ENCODE assay signal across 21 cellular contexts in genomic region chr6:3369985-3370360, GRCh38.
DNase-seq lines count a peak whose midpoint lies in the region; ATAC-seq, FAIRE-seq and TF ChIP-seq lines count a peak whose summit lies in the region.
"Had no signal": no experiment of that assay in that cellular context is flagged by ENCODE, and none has a peak within 500 bp of the region (broad histone marks: within the 10 kb centered on the region; RNA-seq: fewer than 3 reads in every experiment).

No MANE protein-coding gene starts in this region.

- no peaks in the 10 kb centered on the region for H3K27me3 ChIP-seq in CD4-positive, alpha-beta memory T cell (ENCODE audit: insufficient read depth, low read length)
- no peaks in the 10 kb centered on the region for H3K27me3 ChIP-seq in left lung
- H3K27me3 ChIP-seq in pancreas = no peaks in the 10 kb centered on the region
- no peaks in the 10 kb centered on the region for H3K27me3 ChIP-seq in esophagus muscularis mucosa
- H3K27me3 ChIP-seq: BLaER1 had no signal

- CTCF ChIA-PET in CD4-positive, alpha-beta memory T cell (lab: Charles Lee; ENCODE audit: partially characterized antibody) = interaction anchor here (0.8 to 1.2 kb wide), 3 partner anchors 8 to 41 kb away, joined by 3 to 4 read pairs (median 3); no protein-coding TSS in a partner anchor

- no peaks in the 10 kb centered on the region for H3K9me3 ChIP-seq in CD4-positive, alpha-beta memory T cell (ENCODE audit: control insufficient read depth in 1 of 2, low read length in 2 of 2)
- H3K9me3 ChIP-seq in T-helper 17 cell (ENCODE audit: control insufficient read depth, low read length, poor library complexity, severe bottlenecking) (no peaks in the 10 kb centered on the region), left lung (no peaks in the 10 kb centered on the region), pancreas (no peaks in the 10 kb centered on the region), esophagus muscularis mucosa (no peaks in the 10 kb centered on the region)
- H3K9me3 ChIP-seq: BLaER1 had no signal

- no peak for FAIRE-seq in pancreas (lab: Jason Lieb, UNC)
- FAIRE-seq: K562 had no signal

- H3K27ac Mint-ChIP-seq in CD4-positive, alpha-beta memory T cell = peak overlapping the region; percentile 86 to 98 (median 93)
- peak overlapping the region; percentile 87 for H3K27ac Mint-ChIP-seq in T-helper 17 cell

- no peaks in the 10 kb centered on the region for H3K36me3 Mint-ChIP-seq in CD4-positive, alpha-beta memory T cell
- H3K36me3 Mint-ChIP-seq in T-helper 17 cell (ENCODE audit: low read depth) = peaks cover 2% of the 10 kb centered on the region

- peak overlapping the region in 7 of 8 donors; percentile 38 to 67 (median 63) for H3K4me3 Mint-ChIP-seq in CD4-positive, alpha-beta memory T cell
- peak overlapping the region; percentile 55 for H3K4me3 Mint-ChIP-seq in T-helper 17 cell

- no peak overlapping the region for H3K4me3 ChIP-seq in CD4-positive, alpha-beta memory T cell (ENCODE audit: low read length in 2 of 2)
- no peak overlapping the region for H3K4me3 ChIP-seq in left lung
- H3K4me3 ChIP-seq in pancreas = no peak overlapping the region
- H3K4me3 ChIP-seq in esophagus muscularis mucosa = no peak overlapping the region
- H3K4me3 ChIP-seq: BLaER1, GM23248, K562 had no signal

- POLR2A ChIA-PET in CD4-positive, alpha-beta memory T cell (lab: Charles Lee; ENCODE audit: partially characterized antibody) = interaction anchor here (1.2 to 2.5 kb wide), 2 partner anchors 11 to 14 kb away, joined by 4 to 8 read pairs; no protein-coding TSS in a partner anchor

- TF ChIP-seq EP300 in esophagus muscularis mucosa (IDR thresholded peaks at IDR 0.05) = no peak

- peaks cover 34% of the 10 kb centered on the region for H3K4me1 ChIP-seq in CD4-positive, alpha-beta memory T cell (ENCODE audit: insufficient read depth, low read length)
- H3K4me1 ChIP-seq in left lung (no peaks in the 10 kb centered on the region), pancreas (peaks cover 14 to 30% (median 18%) of the 10 kb centered on the region in 3 donors), esophagus muscularis mucosa (peaks cover 0 to 55% (median 34%) of the 10 kb centered on the region in 4 donors)

- TF ChIP-seq CTCF in left lung (IDR thresholded peaks at IDR 0.05) (no peak), pancreas (IDR thresholded peaks at IDR 0.05) (no peak), esophagus muscularis mucosa (IDR thresholded peaks at IDR 0.05) (no peak)

- no peaks in the 10 kb centered on the region for H3K9me3 Mint-ChIP-seq in CD4-positive, alpha-beta memory T cell

- peaks cover 34 to 58% (median 37%) of the 10 kb centered on the region in 4 donors for H3K4me1 Mint-ChIP-seq in CD4-positive, alpha-beta memory T cell
- H3K4me1 Mint-ChIP-seq in T-helper 17 cell = peaks cover 27% of the 10 kb centered on the region

- TF ChIP-seq POLR2A in esophagus muscularis mucosa (IDR thresholded peaks at IDR 0.05; ENCODE audit: low read depth) = no peak

- no peak for DNase-seq in CD4-positive, alpha-beta memory T cell
- no peak for DNase-seq in T-helper 17 cell
- no peak for DNase-seq in left lung
- no peak for DNase-seq in pancreas
- DNase-seq in T-helper 9 cell = no peak
- DNase-seq in esophagus muscularis mucosa (ENCODE audit: extremely low spot score) = no peak
- DNase-seq: DMS 273 treated with DMSO at 0.1 percent for 48 hours, DND-41, GM23248, NCI-H1417, NCI-H187, NCI-H2107, NCI-H2227 treated with DMSO at 0.1 percent for 48 hours, NCI-H510A treated with DMSO at 0.1 percent for 48 hours, OCI-M1, SHP77 treated with DMSO at 0.1 percent for 48 hours had no signal

- WGBS in pancreas, 2 donors = 67% methylated on average over 5 of the region's 5 CpGs
- 96% methylated on average over 5 of the region's 5 CpGs for WGBS in esophagus muscularis mucosa

- H3K27ac ChIP-seq in CD4-positive, alpha-beta memory T cell (ENCODE audit: low read depth, low read length) = peak overlapping the region; percentile 51
- H3K27ac ChIP-seq in left lung (peak overlapping the region; percentile 24 to 49), pancreas (peak overlapping the region; percentile 51 to 74 (median 65)), esophagus muscularis mucosa (replicated peaks in 1 of 4) (no peak overlapping the region)
- H3K27ac ChIP-seq: BLaER1, GM23248 had no signal

- ATAC-seq in T-helper 17 cell (no peak), left lung (no peak), pancreas (no peak), HG03469 (IDR thresholded peaks at IDR 0.05; ENCODE audit: unreplicated experiment) (no peak)
- ATAC-seq: HCT116, K562, SK-N-SH treated with all-trans-retinoic acid at 6 μM for 48 hours had no signal

- intact Hi-C loops in CD4-positive, alpha-beta memory T cell (cut with micrococcal nuclease) = loop anchor here (1.0 kb wide), 1 partner anchor 14 kb away; no protein-coding TSS in a partner anchor
- intact Hi-C loops in left lung (cut with DNase I) = no loop called here
- intact Hi-C loops in pancreas (cut with DNase I) = no loop called here
- intact Hi-C loops in esophagus muscularis mucosa (cut with DNase I) = no loop called here

- no peaks in the 10 kb centered on the region for H3K36me3 ChIP-seq in CD4-positive, alpha-beta memory T cell (ENCODE audit: insufficient read depth, low read length)
- no peaks in the 10 kb centered on the region for H3K36me3 ChIP-seq in left lung
- H3K36me3 ChIP-seq in pancreas = no peaks in the 10 kb centered on the region
- H3K36me3 ChIP-seq in esophagus muscularis mucosa = no peaks in the 10 kb centered on the region
- H3K36me3 ChIP-seq: BLaER1 had no signal

- no peaks in the 10 kb centered on the region for H3K27me3 Mint-ChIP-seq in CD4-positive, alpha-beta memory T cell
- H3K27me3 Mint-ChIP-seq in T-helper 17 cell = no peaks in the 10 kb centered on the region

Comparison
In these comparisons a context has a peak if more than half of its experiments do, and no peak if none do; other contexts are left out.
1. H3K27ac ChIP-seq: peak in CD4-positive, alpha-beta memory T cell (single experiment), left lung (2 of 2) and pancreas (4 of 4); none in esophagus muscularis mucosa (0 of 4).